ENCODE assay signal across 13 cellular contexts in genomic region chr9:69667306-69667705, GRCh38.
"Had no signal": no experiment of that assay in that cellular context is flagged by ENCODE, and none has a peak within 500 bp of the region (broad histone marks: within the 10 kb centered on the region; RNA-seq: fewer than 3 reads in every experiment).

No MANE protein-coding gene starts in this region.

- H3K27me3 ChIP-seq: foreskin keratinocyte, heart left ventricle, ovary, upper lobe of left lung had no signal

- H3K27ac Mint-ChIP-seq: activated CD4-positive, alpha-beta memory T cell treated with anti-CD3 and anti-CD28 coated beads for 36 hours; activated naive CD8-positive, alpha-beta T cell; stimulated activated naive CD8-positive, alpha-beta T cell treated with anti-CD3 and anti-CD28 coated beads, Interleukin-15, Interleukin-2, amounts not matched to agents 100 ng/mL and 50 ng/mL, for 24 hours had no signal

- H3K36me3 ChIP-seq: heart left ventricle, ovary, upper lobe of left lung had no signal

- H3K4me1 ChIP-seq: foreskin keratinocyte had no signal

- H3K27ac ChIP-seq: foreskin keratinocyte, heart left ventricle, ovary, upper lobe of left lung had no signal

- H3K9me3 Mint-ChIP-seq: activated CD4-positive, alpha-beta memory T cell treated with anti-CD3 and anti-CD28 coated beads for 36 hours; activated T-cell treated with anti-CD3 and anti-CD28 coated beads, Interleukin-2, amount 50 U/mL, for 4 hours; stimulated activated naive CD8-positive, alpha-beta T cell treated with anti-CD3 and anti-CD28 coated beads, Interleukin-15, Interleukin-2, amounts not matched to agents 100 ng/mL and 50 ng/mL, for 24 hours had no signal

- H3K36me3 Mint-ChIP-seq: activated CD4-positive, alpha-beta memory T cell treated with anti-CD3 and anti-CD28 coated beads for 36 hours; activated naive CD8-positive, alpha-beta T cell had no signal

- H3K9me3 ChIP-seq: heart left ventricle, ovary, upper lobe of left lung had no signal

- H3K4me3 Mint-ChIP-seq: activated CD4-positive, alpha-beta memory T cell treated with anti-CD3 and anti-CD28 coated beads for 36 hours; activated naive CD8-positive, alpha-beta T cell; activated T-cell treated with anti-CD3 and anti-CD28 coated beads, Interleukin-2, amount 50 U/mL, for 4 hours; stimulated activated naive CD8-positive, alpha-beta T cell treated with anti-CD3 and anti-CD28 coated beads, Interleukin-15, Interleukin-2, amounts not matched to agents 100 ng/mL and 50 ng/mL, for 24 hours had no signal

- ATAC-seq: activated T-cell treated with anti-CD3 and anti-CD28 coated beads, Interleukin-2, amount 50 U/mL, for 4 hours; foreskin keratinocyte; heart left ventricle; left ventricle myocardium superior had no signal

- H3K4me3 ChIP-seq: heart left ventricle, ovary, upper lobe of left lung had no signal

- DNase-seq: activated CD4-positive, alpha-beta memory T cell treated with anti-CD3 and anti-CD28 coated beads for 36 hours; activated effector memory CD4-positive, alpha-beta T cell treated with anti-CD3 and anti-CD28 coated beads, Interleukin-2, amount 50 U/mL, for 16 hours; activated T-cell treated with anti-CD3 and anti-CD28 coated beads, Interleukin-2, amount 50 U/mL, for 4 hours; amygdala; foreskin keratinocyte; heart left ventricle; left ventricle myocardium superior; ovary; stimulated activated CD4-positive, alpha-beta T cell treated with anti-CD3 and anti-CD28 coated beads, Interleukin-4, amount 100 ng/mL, for 1 hour; T-helper 9 cell; upper lobe of left lung had no signal
